8 cellular contexts compared by ENCODE assay signal in the genomic region with DNA sequence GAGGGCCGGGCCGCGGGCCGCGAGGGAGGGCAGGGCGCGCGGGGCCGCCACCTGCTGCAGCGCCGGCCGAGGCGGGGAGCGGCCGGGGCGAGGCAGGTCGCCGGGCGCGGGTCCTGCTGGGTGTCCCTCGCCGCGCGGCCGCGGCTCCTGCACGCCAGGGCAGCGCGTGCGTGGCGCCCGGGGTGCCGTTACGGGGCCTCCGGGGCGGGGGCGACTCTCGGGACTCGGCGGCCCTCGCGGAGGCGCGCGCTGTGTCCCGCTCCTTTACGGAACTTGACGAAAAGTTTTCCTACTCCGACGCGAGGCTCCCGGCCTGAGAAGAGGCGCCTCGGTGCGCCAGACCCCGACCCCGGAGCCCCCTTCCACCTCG. TPM values are rescaled to one million over a fixed set of nuclear protein-coding genes. Genes with fewer than 3 reads are reported as not detected.
DNase-seq lines count a peak whose midpoint lies in the region; ATAC-seq and TF ChIP-seq lines count a peak whose summit lies in the region.

No MANE protein-coding gene starts in this region.

- H3K9me3 Mint-ChIP-seq in activated CD8-positive, alpha-beta memory T cell treated with anti-CD3 and anti-CD28 coated beads, Interleukin-2, amount 10 ng/mL, durations not matched to agents 7 days and 5 days (ENCODE audit: low read depth), result no peaks in the 10 kb centered on the region

- peak; percentile 54 for DNase-seq in activated CD8-positive, alpha-beta memory T cell treated with anti-CD3 and anti-CD28 coated beads, Interleukin-2, amount 10 ng/mL, durations not matched to agents 7 days and 5 days
- DNase-seq in activated CD8-positive, alpha-beta memory T cell treated with anti-CD3 and anti-CD28 coated beads for 24 hours, result no peak
- no peak for DNase-seq in T-helper 17 cell
- peak; percentile 26 for DNase-seq in epithelial cell of esophagus (ENCODE audit: low read depth)
- DNase-seq in omental fat pad (ENCODE audit: low spot score), result no peak
- DNase-seq in DMS79 (lab: John Stamatoyannopoulos, UW), result no peak

- no peaks in the 10 kb centered on the region for H4K20me1 ChIP-seq in neural cell (ENCODE audit: insufficient read depth)

- no peaks in the 10 kb centered on the region for H3K36me3 ChIP-seq in neural cell (ENCODE audit: insufficient read depth, low read length)

- CTCF ChIA-PET in activated CD8-positive, alpha-beta memory T cell treated with anti-CD3 and anti-CD28 coated beads, Interleukin-2, amount 10 ng/mL, durations not matched to agents 7 days and 5 days (lab: Charles Lee), result interaction anchor here (0.8 to 2.9 kb wide), 10 partner anchors 11 to 220 kb away, joined by 3 to 18 read pairs (median 4); partner anchors contain the start of gene TADA2B

- H3K4me3 Mint-ChIP-seq in activated CD8-positive, alpha-beta memory T cell treated with anti-CD3 and anti-CD28 coated beads, Interleukin-2, amount 10 ng/mL, durations not matched to agents 7 days and 5 days, result peak overlapping the region; percentile 83
- H3K4me3 Mint-ChIP-seq in T-helper 17 cell, result peak overlapping the region; percentile 97

- TF ChIP-seq CTCF in epithelial cell of esophagus (IDR thresholded peaks at IDR 0.05; ENCODE audit: insufficient read depth, low read depth, low read length, missing control alignments), result no peak
- no peak for TF ChIP-seq CTCF in neural cell (IDR thresholded peaks at IDR 0.05; ENCODE audit: poor library complexity, severe bottlenecking)
- no peak for TF ChIP-seq CTCF in omental fat pad (IDR thresholded peaks at IDR 0.05)

- no peaks in the 10 kb centered on the region for H3F3A ChIP-seq in neural cell (ENCODE audit: insufficient read depth, low read length, poor library complexity, severe bottlenecking)

- no peaks in the 10 kb centered on the region for H3K27me3 ChIP-seq in neural cell (ENCODE audit: insufficient read depth, low read depth, low read length)

- no peaks in the 10 kb centered on the region for H3K27me3 Mint-ChIP-seq in activated CD8-positive, alpha-beta memory T cell treated with anti-CD3 and anti-CD28 coated beads, Interleukin-2, amount 10 ng/mL, durations not matched to agents 7 days and 5 days
- H3K27me3 Mint-ChIP-seq in T-helper 17 cell, result no peaks in the 10 kb centered on the region

- peak overlapping the region; percentile 84 for H3K27ac Mint-ChIP-seq in activated CD8-positive, alpha-beta memory T cell treated with anti-CD3 and anti-CD28 coated beads, Interleukin-2, amount 10 ng/mL, durations not matched to agents 7 days and 5 days
- H3K27ac Mint-ChIP-seq in T-helper 17 cell, result peak overlapping the region; percentile 92

- H3K36me3 Mint-ChIP-seq in activated CD8-positive, alpha-beta memory T cell treated with anti-CD3 and anti-CD28 coated beads, Interleukin-2, amount 10 ng/mL, durations not matched to agents 7 days and 5 days, result peaks cover 5% of the 10 kb centered on the region
- H3K36me3 Mint-ChIP-seq in T-helper 17 cell (ENCODE audit: low read depth), result no peaks in the 10 kb centered on the region

- peak overlapping the region; percentile 73 for H3K4me2 ChIP-seq in neural cell (ENCODE audit: low read length)

- ATAC-seq in activated CD8-positive, alpha-beta memory T cell treated with anti-CD3 and anti-CD28 coated beads, Interleukin-2, amount 10 ng/mL, durations not matched to agents 7 days and 5 days, result peak; percentile 41
- ATAC-seq in HG02973 (IDR thresholded peaks at IDR 0.05; ENCODE audit: unreplicated experiment) (peak; percentile 24), T-helper 17 cell (no peak), omental fat pad (ENCODE audit: low FRiP score) (no peak)

- peak overlapping the region; percentile 71 for H3K4me3 ChIP-seq in epithelial cell of esophagus (ENCODE audit: low read length)
- H3K4me3 ChIP-seq in neural cell (ENCODE audit: low read length), result peak overlapping the region; percentile 82

- H3K4me1 Mint-ChIP-seq in activated CD8-positive, alpha-beta memory T cell treated with anti-CD3 and anti-CD28 coated beads, Interleukin-2, amount 10 ng/mL, durations not matched to agents 7 days and 5 days, result peaks cover 61% of the 10 kb centered on the region
- H3K4me1 Mint-ChIP-seq in T-helper 17 cell, result peaks cover 44% of the 10 kb centered on the region

- peak overlapping the region; percentile 93 for H3K9ac ChIP-seq in neural cell (ENCODE audit: low read length)

- TF ChIP-seq RAD21 in neural cell (conservative IDR thresholded peaks at IDR 0.05), result no peak

- H3K9me2 ChIP-seq in neural cell (ENCODE audit: insufficient read depth, low read length), result no peaks in the 10 kb centered on the region

- H2AFZ ChIP-seq in neural cell (ENCODE audit: low read depth, low read length), result no peak overlapping the region

- TF ChIP-seq EP300 in neural cell (conservative IDR thresholded peaks at IDR 0.05; ENCODE audit: poor library complexity, severe bottlenecking), result no peak

- H3K9me3 ChIP-seq in T-helper 17 cell (ENCODE audit: control insufficient read depth, low read length, poor library complexity, severe bottlenecking) (no peaks in the 10 kb centered on the region), neural cell (ENCODE audit: low read length) (no peaks in the 10 kb centered on the region)

- peaks cover 13% of the 10 kb centered on the region for H3K79me2 ChIP-seq in neural cell (replicated peaks; ENCODE audit: insufficient read depth, low read length)

- H3K27ac ChIP-seq in neural cell (ENCODE audit: low read length), result no peak overlapping the region

TF ChIP-seq in neural cell, 6 proteins besides CTCF, POLR2A, EP300 and RAD21:
- TF ChIP-seq MXI1 (conservative IDR thresholded peaks at IDR 0.05; ENCODE audit: poor library complexity, severe bottlenecking) (no peak), SMC3 (conservative IDR thresholded peaks at IDR 0.05; ENCODE audit: poor library complexity) (no peak)

RNA-seq across cellular contexts. Expression of gene TBC1D14, which starts 0.3 kb away (rescaled TPM):
- total RNA-seq in activated CD8-positive, alpha-beta memory T cell treated with anti-CD3 and anti-CD28 coated beads, Interleukin-2, amount 10 ng/mL, durations not matched to agents 7 days and 5 days, result 10 to 100 TPM; 49.0 to 49.1 TPM
- 10 to 100 TPM; 49.1 to 55.2 TPM for total RNA-seq in T-helper 17 cell
- 125 and 133 TPM in 2 replicates for polyA plus RNA-seq in neural cell
- polyA minus RNA-seq in neural cell, result 172 and 178 TPM in 2 replicates
- total RNA-seq in omental fat pad, result 10 to 100 TPM; 38.0 to 58.2 (median 56.8) TPM

Comparison
In these comparisons a context has a peak if more than half of its experiments do, and no peak if none do; other contexts are left out.
1. DNase-seq: peak in activated CD8-positive, alpha-beta memory T cell treated with anti-CD3 and anti-CD28 coated beads, Interleukin-2, amount 10 ng/mL, durations not matched to agents 7 days and 5 days (single experiment) and epithelial cell of esophagus (single experiment); none in activated CD8-positive, alpha-beta memory T cell treated with anti-CD3 and anti-CD28 coated beads for 24 hours (single experiment), T-helper 17 cell (0 of 3), omental fat pad (single experiment) and DMS79 (single experiment).
2. ATAC-seq: peak in activated CD8-positive, alpha-beta memory T cell treated with anti-CD3 and anti-CD28 coated beads, Interleukin-2, amount 10 ng/mL, durations not matched to agents 7 days and 5 days (single experiment) and HG02973 (single experiment); none in T-helper 17 cell (single experiment) and omental fat pad (single experiment).